Comparison of ENCODE assay signal across 18 cellular contexts in the genomic region with DNA sequence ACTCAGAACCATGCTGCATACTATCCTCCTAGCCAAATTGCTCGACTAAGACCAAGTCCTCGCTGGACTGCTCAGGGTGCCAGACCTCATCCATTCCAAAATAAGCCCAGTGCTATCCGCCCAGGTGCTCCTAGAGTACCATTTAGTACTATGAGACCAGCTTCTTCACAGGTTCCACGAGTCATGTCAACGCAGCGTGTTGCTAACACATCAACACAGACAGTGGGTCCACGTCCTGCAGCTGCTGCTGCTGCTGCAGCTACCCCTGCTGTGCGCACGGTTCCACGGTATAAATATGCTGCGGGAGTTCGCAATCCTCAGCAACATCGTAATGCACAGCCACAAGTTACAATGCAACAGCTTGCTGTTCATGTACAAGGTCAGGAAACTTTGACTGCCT. TPM values are rescaled to one million over a fixed set of nuclear protein-coding genes. Genes with fewer than 3 reads are reported as not detected.
"Had no signal": no experiment of that assay in that cellular context is flagged by ENCODE, and none has a peak within 500 bp of the region (broad histone marks: within the 10 kb centered on the region; RNA-seq: fewer than 3 reads in every experiment).

No MANE protein-coding gene starts in this region.

- H3K9me3 ChIP-seq: SJSA1 had no signal

- DNase-seq: KBM-7, NCI-H1092, NCI-H1105 treated with DMSO at 0.1 percent for 48 hours, NCI-H1417 treated with DMSO at 0.1 percent for 48 hours, NCI-H146, NCI-H1694 treated with DMSO at 0.1 percent for 48 hours, NCI-H1930, NCI-H2081, NCI-H2107, NCI-H2227 treated with DMSO at 0.1 percent for 48 hours, NCI-H69, Right ventricle myocardium superior, RPMI8226, SIG-M5, SW 1271 had no signal

- H3K36me3 ChIP-seq: SJSA1 had no signal

- H3K27ac ChIP-seq: SJSA1, SK-N-MC had no signal

- H3K4me3 ChIP-seq: SJSA1, SK-N-MC had no signal

- H3K4me1 ChIP-seq: SJSA1 had no signal

RNA-seq across cellular contexts. Expression of a gene that starts 1.5 kb away (rescaled TPM):
- total RNA-seq: LHCN-M2 had no signal
